8 cellular contexts compared by ENCODE assay signal in the genomic region with DNA sequence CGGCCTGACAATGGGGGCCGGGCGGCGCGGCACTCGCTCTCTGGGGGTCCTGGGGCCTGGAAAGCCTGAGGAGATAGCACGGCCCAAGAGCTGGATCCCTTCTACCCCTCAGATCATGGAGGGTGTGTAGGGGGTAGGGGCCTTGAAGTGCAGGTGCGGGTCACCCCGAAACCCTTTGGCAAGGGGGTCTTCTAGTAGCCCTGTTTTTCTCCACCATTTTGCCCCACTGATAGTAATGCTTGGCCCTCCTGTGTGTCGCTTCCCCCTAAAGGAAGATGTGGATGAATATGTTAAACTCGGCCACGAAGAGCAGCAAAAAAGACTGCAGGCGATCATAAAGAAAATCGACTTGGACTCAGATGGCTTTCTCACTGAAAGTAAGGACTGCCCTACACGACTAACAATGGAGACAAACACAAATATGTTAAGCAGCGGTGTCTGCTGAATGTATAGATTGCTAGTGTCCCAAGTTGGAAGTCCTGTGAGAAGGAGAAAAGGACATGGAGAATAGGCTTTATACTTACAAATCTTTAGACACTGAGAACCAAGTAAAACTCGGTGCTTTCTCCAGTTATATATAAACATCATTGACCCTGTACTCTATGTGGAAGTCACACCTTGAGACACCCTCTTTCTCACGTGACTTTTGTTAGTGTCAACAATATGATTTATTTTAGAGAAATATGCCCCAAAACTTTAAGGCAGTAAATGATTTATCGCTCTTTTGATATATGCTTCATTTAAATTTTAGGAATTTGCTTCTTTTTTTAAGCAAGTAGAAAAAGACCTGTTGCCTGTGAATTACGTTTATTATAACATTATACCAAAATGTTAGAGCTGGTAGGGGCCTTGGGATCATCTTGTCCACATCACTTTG. TPM values are rescaled to one million over a fixed set of nuclear protein-coding genes. Genes with fewer than 3 reads are reported as not detected.
DNase-seq lines count a peak whose midpoint lies in the region; ATAC-seq lines count a peak whose summit lies in the region.

No MANE protein-coding gene starts in this region.

- H3K9me3 Mint-ChIP-seq in activated naive CD4-positive, alpha-beta T cell treated with anti-CD3 and anti-CD28 coated beads, Interleukin-2, amount 50 U/mL, for 72 hours: no peaks in the 10 kb centered on the region
- no peaks in the 10 kb centered on the region for H3K9me3 Mint-ChIP-seq in stimulated activated naive B cell treated with anti-CD40 and anti-IgM and Interleukin-4, amounts not matched to agents 10 μg/mL and 1 μg/mL and 100 μg/mL, for 72 hours

- peak; percentile 34 for DNase-seq in ELF-1 (ENCODE audit: low read depth, low spot score)
- DNase-seq in HK-2 (ENCODE audit: unreplicated experiment): peak; percentile 1
- no peak for DNase-seq in activated naive CD4-positive, alpha-beta T cell treated with anti-CD3 and anti-CD28 coated beads, Interleukin-2, amount 50 U/mL, for 72 hours (ENCODE audit: low spot score in 2 of 2)
- DNase-seq in stimulated activated naive B cell treated with anti-CD40 and anti-IgM and Interleukin-4, amounts not matched to agents 10 μg/mL and 1 μg/mL and 100 μg/mL, for 72 hours: no peak
- DNase-seq in NCI-H1436 treated with DMSO at 0.1 percent for 48 hours (lab: John Stamatoyannopoulos, UW): no peak
- no peak for DNase-seq in amniotic stem cell (lab: John Stamatoyannopoulos, UW)

- H3K4me1 Mint-ChIP-seq in stimulated activated naive B cell treated with anti-CD40 and anti-IgM and Interleukin-4, amounts not matched to agents 10 μg/mL and 1 μg/mL and 100 μg/mL, for 72 hours: peaks cover 21 to 39% of the 10 kb centered on the region in 2 donors

- peaks cover 4% of the 10 kb centered on the region for H3K9me3 ChIP-seq in iPS-18c (ENCODE audit: control insufficient read depth, insufficient read depth, low read length)

- peak overlapping the region; percentile 93 for H3K4me3 ChIP-seq in iPS-18c (ENCODE audit: insufficient read depth, low read depth, low read length)

- ATAC-seq in activated naive CD4-positive, alpha-beta T cell treated with anti-CD3 and anti-CD28 coated beads, Interleukin-2, amount 50 U/mL, for 72 hours: no peak
- ATAC-seq in stimulated activated naive B cell treated with anti-CD40 and anti-IgM and Interleukin-4, amounts not matched to agents 10 μg/mL and 1 μg/mL and 100 μg/mL, for 72 hours (replicated peaks): peak in 1 of 2 donors; percentile 3
- no peak for ATAC-seq in GM21723 (IDR thresholded peaks at IDR 0.05; ENCODE audit: unreplicated experiment)

- peak overlapping the region; percentile 88 to 89 for H3K4me3 Mint-ChIP-seq in stimulated activated naive B cell treated with anti-CD40 and anti-IgM and Interleukin-4, amounts not matched to agents 10 μg/mL and 1 μg/mL and 100 μg/mL, for 72 hours

- H3K27ac Mint-ChIP-seq in activated naive CD4-positive, alpha-beta T cell treated with anti-CD3 and anti-CD28 coated beads, Interleukin-2, amount 50 U/mL, for 72 hours: peak overlapping the region; percentile 83 to 94
- H3K27ac Mint-ChIP-seq in stimulated activated naive B cell treated with anti-CD40 and anti-IgM and Interleukin-4, amounts not matched to agents 10 μg/mL and 1 μg/mL and 100 μg/mL, for 72 hours: peak overlapping the region; percentile 88

- peaks cover 11 to 16% of the 10 kb centered on the region in 2 donors for H3K36me3 Mint-ChIP-seq in activated naive CD4-positive, alpha-beta T cell treated with anti-CD3 and anti-CD28 coated beads, Interleukin-2, amount 50 U/mL, for 72 hours
- peaks cover 11 to 16% of the 10 kb centered on the region in 2 donors for H3K36me3 Mint-ChIP-seq in stimulated activated naive B cell treated with anti-CD40 and anti-IgM and Interleukin-4, amounts not matched to agents 10 μg/mL and 1 μg/mL and 100 μg/mL, for 72 hours

- H3K27me3 Mint-ChIP-seq in stimulated activated naive B cell treated with anti-CD40 and anti-IgM and Interleukin-4, amounts not matched to agents 10 μg/mL and 1 μg/mL and 100 μg/mL, for 72 hours: no peaks in the 10 kb centered on the region

RNA-seq across cellular contexts. Expression of gene RCN2, which starts 0.8 kb away (rescaled TPM):
- 10 to 100 TPM; 22.2 to 34.7 TPM for total RNA-seq in activated naive CD4-positive, alpha-beta T cell treated with anti-CD3 and anti-CD28 coated beads, Interleukin-2, amount 50 U/mL, for 72 hours

RNA-seq across cellular contexts. Expression of gene SCAPER, which starts 27.2 kb away (rescaled TPM):
- 10 to 100 TPM; 33.3 to 43.0 TPM for total RNA-seq in activated naive CD4-positive, alpha-beta T cell treated with anti-CD3 and anti-CD28 coated beads, Interleukin-2, amount 50 U/mL, for 72 hours

Comparison
In these comparisons a context has a peak if more than half of its experiments do, and no peak if none do; other contexts are left out.
1. DNase-seq: peak in ELF-1 (single experiment) and HK-2 (single experiment); none in activated naive CD4-positive, alpha-beta T cell treated with anti-CD3 and anti-CD28 coated beads, Interleukin-2, amount 50 U/mL, for 72 hours (0 of 2), stimulated activated naive B cell treated with anti-CD40 and anti-IgM and Interleukin-4, amounts not matched to agents 10 μg/mL and 1 μg/mL and 100 μg/mL, for 72 hours (single experiment), NCI-H1436 treated with DMSO at 0.1 percent for 48 hours (single experiment) and amniotic stem cell (single experiment).